15 cellular contexts compared by ENCODE assay signal in genomic region chr4:98661356-98662054, GRCh38. TPM values are rescaled to one million over a fixed set of nuclear protein-coding genes. Genes with fewer than 3 reads are reported as not detected.
DNase-seq lines count a peak whose midpoint lies in the region; ATAC-seq, FAIRE-seq and TF ChIP-seq lines count a peak whose summit lies in the region.
"Had no signal": no experiment of that assay in that cellular context is flagged by ENCODE, and none has a peak within 500 bp of the region (broad histone marks: within the 10 kb centered on the region; RNA-seq: fewer than 3 reads in every experiment).

No MANE protein-coding gene starts in this region.

- H3K9me2 ChIP-seq in GM23338 (ENCODE audit: insufficient read depth), result peaks cover 3% of the 10 kb centered on the region; the same call in 1 of the 2 replicates

- no peak for FAIRE-seq in A549 (lab: Jason Lieb, UNC)
- no peak for FAIRE-seq in kidney (lab: Jason Lieb, UNC)
- FAIRE-seq: RCC 7860 had no signal

- H3K27ac Mint-ChIP-seq in GM23338, result no peak overlapping the region
- H3K27ac Mint-ChIP-seq in activated naive CD8-positive, alpha-beta T cell, result peak overlapping the region; percentile 98
- H3K27ac Mint-ChIP-seq in memory B cell, result peak overlapping the region; percentile 100

- H3K4me3 Mint-ChIP-seq in GM23338 (peak overlapping the region; percentile 10; the same call in 1 of the 3 replicates), memory B cell (no peak overlapping the region)
- peak overlapping the region; percentile 39 for H3K4me3 Mint-ChIP-seq in activated naive CD8-positive, alpha-beta T cell

- H3K9ac ChIP-seq in kidney (ENCODE audit: low read length in 2 of 2), result no peak overlapping the region

- CTCF ChIA-PET in A549 (lab: Yijun Ruan, JAX), result interaction anchor here (1.4 kb wide), 1 partner anchor 194 kb away, joined by 6 read pairs; no protein-coding TSS in a partner anchor

- no peak for TF ChIP-seq POLR2A in A549 (IDR thresholded peaks at IDR 0.05; ENCODE audit: low read length)

- H3K27me3 Mint-ChIP-seq in GM23338 (ENCODE audit: insufficient read depth, low read depth, poor library complexity), result peaks cover 32% of the 10 kb centered on the region
- H3K27me3 Mint-ChIP-seq in activated naive CD8-positive, alpha-beta T cell, result no peaks in the 10 kb centered on the region
- H3K27me3 Mint-ChIP-seq in memory B cell, result no peaks in the 10 kb centered on the region

- H3K36me3 Mint-ChIP-seq in GM23338 (ENCODE audit: low read depth) (peaks cover 32% of the 10 kb centered on the region), memory B cell (no peaks in the 10 kb centered on the region)
- no peaks in the 10 kb centered on the region for H3K36me3 Mint-ChIP-seq in activated naive CD8-positive, alpha-beta T cell

- H3K4me2 ChIP-seq in A549, result peak overlapping the region; percentile 45
- H3K4me2 ChIP-seq in GM23338, result peak overlapping the region; percentile 47

- H4K20me1 ChIP-seq in GM23338 (replicated peaks; ENCODE audit: insufficient read depth), result no peaks in the 10 kb centered on the region

- H3F3A ChIP-seq in GM23338 (replicated peaks; ENCODE audit: low read depth), result peaks cover 7% of the 10 kb centered on the region; the same call in 1 of the 2 replicates

- intact Hi-C loops in kidney (cut with DNase I), result no loop called here

- H3K36me3 ChIP-seq in GM23338 (ENCODE audit: insufficient read depth), result 0 out of 2 replicates have a peak, but pooled peaks cover 3% of the 10 kb centered on the region
- no peaks in the 10 kb centered on the region for H3K36me3 ChIP-seq in kidney (ENCODE audit: control insufficient read depth in 1 of 2, insufficient read depth in 2 of 2, low read length in 2 of 2)
- H3K36me3 ChIP-seq: left ventricle myocardium inferior, right atrium auricular region had no signal

- ATAC-seq in A549 (no peak), GM23338 (peak; percentile 5; the same call in 2 of the 3 replicates), memory B cell (ENCODE audit: low read depth) (no peak), GM18868 (IDR thresholded peaks at IDR 0.05; ENCODE audit: unreplicated experiment) (no peak), GM21723 (IDR thresholded peaks at IDR 0.05; ENCODE audit: unreplicated experiment) (no peak)

- H3K4me1 Mint-ChIP-seq in GM23338, result peaks cover 49% of the 10 kb centered on the region
- peaks cover 74% of the 10 kb centered on the region for H3K4me1 Mint-ChIP-seq in activated naive CD8-positive, alpha-beta T cell (ENCODE audit: low read depth)
- peaks cover 47% of the 10 kb centered on the region for H3K4me1 Mint-ChIP-seq in memory B cell

- TF ChIP-seq EP300 in A549 (IDR thresholded peaks at IDR 0.05), result no peak

- H2AFZ ChIP-seq in GM23338, result no peak overlapping the region

- H3K9me3 ChIP-seq in A549 (no peaks in the 10 kb centered on the region), kidney (ENCODE audit: control insufficient read depth in 1 of 2, low read length in 2 of 2) (no peaks in the 10 kb centered on the region)
- H3K9me3 ChIP-seq: left ventricle myocardium inferior, right atrium auricular region had no signal

- H3K27me3 ChIP-seq in GM23338 (ENCODE audit: insufficient read depth), result peaks cover 35% of the 10 kb centered on the region
- H3K27me3 ChIP-seq: right atrium auricular region had no signal

- H3K27ac ChIP-seq in A549 (no peak overlapping the region; a peak in 1 of 6 replicates), GM23338 (ENCODE audit: low read depth) (no peak overlapping the region), kidney (ENCODE audit: low read depth in 2 of 2, low read length in 2 of 2) (no peak overlapping the region)
- H3K27ac ChIP-seq: HL-60, right atrium auricular region had no signal

- DNase-seq in A549 (ENCODE audit: low read depth in 1 of 2, low spot score in 1 of 2) (no peak), GM23338 (ENCODE audit: low spot score) (peak; percentile 48), memory B cell (ENCODE audit: low spot score in 2 of 2) (no peak), NOMO-1 treated with DMSO at 0.1 percent for 48 hours (lab: John Stamatoyannopoulos, UW; ENCODE audit: unreplicated experiment) (no peak), kidney (no peak)
- DNase-seq: activated CD4-positive, alpha-beta T cell treated with anti-CD3 and anti-CD28 coated beads, Interleukin-2, amount 50 U/mL, for 1 hour; C1 segment of cervical spinal cord; left ventricle myocardium inferior; NCI-H1436 had no signal

- H3K9me3 Mint-ChIP-seq in GM23338 (peaks cover 29% of the 10 kb centered on the region), memory B cell (peaks cover 2% of the 10 kb centered on the region)
- no peaks in the 10 kb centered on the region for H3K9me3 Mint-ChIP-seq in activated naive CD8-positive, alpha-beta T cell (ENCODE audit: low read depth)

- no peak for TF ChIP-seq RAD21 in A549 (conservative IDR thresholded peaks at IDR 0.05 in 1 of 2, IDR thresholded peaks at IDR 0.05 in 1 of 2)

- H3K4me1 ChIP-seq in A549, result peaks cover 33% of the 10 kb centered on the region
- H3K4me1 ChIP-seq in GM23338 (ENCODE audit: insufficient read depth), result peaks cover 53% of the 10 kb centered on the region
- H3K4me1 ChIP-seq in kidney (ENCODE audit: control insufficient read depth in 1 of 2, insufficient read depth in 1 of 2, low read depth in 1 of 2, low read length in 2 of 2), result peaks cover 0 to 8% of the 10 kb centered on the region in 2 donors

- 40% methylated on average over 3 of the region's 3 CpGs for WGBS in A549 (ENCODE audit: missing lambda C conversion rate)

- TF ChIP-seq CTCF in A549 (IDR thresholded peaks at IDR 0.05), result no peak
- TF ChIP-seq CTCF in GM23338 (conservative IDR thresholded peaks at IDR 0.05; ENCODE audit: low read depth in 2 of 2), result no peak
- TF ChIP-seq CTCF in kidney (IDR thresholded peaks at IDR 0.05; ENCODE audit: borderline replicate concordance, extremely low read depth, insufficient read depth), result no peak

- POLR2A ChIA-PET in A549 (lab: Yijun Ruan, JAX), result no interaction called here

- H3K4me3 ChIP-seq in A549, result no peak overlapping the region
- no peak overlapping the region for H3K4me3 ChIP-seq in GM23338
- H3K4me3 ChIP-seq in kidney (ENCODE audit: low read length in 2 of 2), result no peak overlapping the region
- H3K4me3 ChIP-seq: left ventricle myocardium inferior, right atrium auricular region had no signal

- H3K79me2 ChIP-seq in GM23338 (replicated peaks; ENCODE audit: insufficient read depth), result peaks cover 10% of the 10 kb centered on the region

TF ChIP-seq in A549, 52 proteins besides CTCF, POLR2A, EP300 and RAD21 (continues in another document):
- TF ChIP-seq HES2 (IDR thresholded peaks at IDR 0.05) (no peak), SREBF2 (IDR thresholded peaks at IDR 0.05) (no peak)
- TF ChIP-seq, protein P1, sequence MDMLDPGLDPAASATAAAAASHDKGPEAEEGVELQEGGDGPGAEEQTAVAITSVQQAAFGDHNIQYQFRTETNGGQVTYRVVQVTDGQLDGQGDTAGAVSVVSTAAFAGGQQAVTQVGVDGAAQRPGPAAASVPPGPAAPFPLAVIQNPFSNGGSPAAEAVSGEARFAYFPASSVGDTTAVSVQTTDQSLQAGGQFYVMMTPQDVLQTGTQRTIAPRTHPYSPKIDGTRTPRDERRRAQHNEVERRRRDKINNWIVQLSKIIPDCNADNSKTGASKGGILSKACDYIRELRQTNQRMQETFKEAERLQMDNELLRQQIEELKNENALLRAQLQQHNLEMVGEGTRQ (IDR thresholded peaks at IDR 0.05), result no peak
- TF ChIP-seq, protein P2, sequence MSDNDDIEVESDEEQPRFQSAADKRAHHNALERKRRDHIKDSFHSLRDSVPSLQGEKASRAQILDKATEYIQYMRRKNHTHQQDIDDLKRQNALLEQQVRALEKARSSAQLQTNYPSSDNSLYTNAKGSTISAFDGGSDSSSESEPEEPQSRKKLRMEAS (IDR thresholded peaks at IDR 0.05), result no peak

TF ChIP-seq in GM23338, 12 proteins besides CTCF, POLR2A, EP300 and RAD21:
- no peak for TF ChIP-seq ZNF114 (CRISPR knock-in tag; IDR thresholded peaks at IDR 0.05)
- TF ChIP-seq, protein P3, sequence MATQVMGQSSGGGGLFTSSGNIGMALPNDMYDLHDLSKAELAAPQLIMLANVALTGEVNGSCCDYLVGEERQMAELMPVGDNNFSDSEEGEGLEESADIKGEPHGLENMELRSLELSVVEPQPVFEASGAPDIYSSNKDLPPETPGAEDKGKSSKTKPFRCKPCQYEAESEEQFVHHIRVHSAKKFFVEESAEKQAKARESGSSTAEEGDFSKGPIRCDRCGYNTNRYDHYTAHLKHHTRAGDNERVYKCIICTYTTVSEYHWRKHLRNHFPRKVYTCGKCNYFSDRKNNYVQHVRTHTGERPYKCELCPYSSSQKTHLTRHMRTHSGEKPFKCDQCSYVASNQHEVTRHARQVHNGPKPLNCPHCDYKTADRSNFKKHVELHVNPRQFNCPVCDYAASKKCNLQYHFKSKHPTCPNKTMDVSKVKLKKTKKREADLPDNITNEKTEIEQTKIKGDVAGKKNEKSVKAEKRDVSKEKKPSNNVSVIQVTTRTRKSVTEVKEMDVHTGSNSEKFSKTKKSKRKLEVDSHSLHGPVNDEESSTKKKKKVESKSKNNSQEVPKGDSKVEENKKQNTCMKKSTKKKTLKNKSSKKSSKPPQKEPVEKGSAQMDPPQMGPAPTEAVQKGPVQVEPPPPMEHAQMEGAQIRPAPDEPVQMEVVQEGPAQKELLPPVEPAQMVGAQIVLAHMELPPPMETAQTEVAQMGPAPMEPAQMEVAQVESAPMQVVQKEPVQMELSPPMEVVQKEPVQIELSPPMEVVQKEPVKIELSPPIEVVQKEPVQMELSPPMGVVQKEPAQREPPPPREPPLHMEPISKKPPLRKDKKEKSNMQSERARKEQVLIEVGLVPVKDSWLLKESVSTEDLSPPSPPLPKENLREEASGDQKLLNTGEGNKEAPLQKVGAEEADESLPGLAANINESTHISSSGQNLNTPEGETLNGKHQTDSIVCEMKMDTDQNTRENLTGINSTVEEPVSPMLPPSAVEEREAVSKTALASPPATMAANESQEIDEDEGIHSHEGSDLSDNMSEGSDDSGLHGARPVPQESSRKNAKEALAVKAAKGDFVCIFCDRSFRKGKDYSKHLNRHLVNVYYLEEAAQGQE (IDR thresholded peaks at IDR 0.05; ENCODE audit: unreplicated experiment), result no peak

RNA-seq across cellular contexts. Expression of gene TSPAN5, which starts 3.1 kb away (rescaled TPM):
- polyA plus RNA-seq in A549 (2011; rRNA removed) (10.6 and 12.4 TPM in 2 replicates), A549 (2017; fragmentation: RNase III; extraction: RNeasy Plus Mini Kit Qiagen cat#74134 plus additional on column Dnase treatment) (7.4 to 9.5 TPM (median 9.0 TPM) in 3 replicates), GM23338 (2016; fragmentation: Nextera tagmentation; extraction: Ambion mirVana) (18.2 and 18.6 TPM in 2 replicates), kidney (ENCODE audit: insufficient read depth, low read depth, low replicate concordance) (13.8 TPM)
- polyA plus RNA-seq in A549 (2012; cell fraction: cytosol; rRNA removed), result 2.8 and 3.6 TPM in 2 replicates
- polyA plus RNA-seq in A549 (2012; cell fraction: nucleus; rRNA removed), result 2.8 and 3.3 TPM in 2 replicates
- 7.4 and 7.5 TPM in 2 replicates for polyA minus RNA-seq in A549 (2011; rRNA and poly(A)+ RNA removed)
- 21.5 and 24.6 TPM in 2 replicates for total RNA-seq in GM23338 (2014; rRNA removed; shearing (Covaris generic))
- 6.8 TPM for total RNA-seq in kidney
